Comparison of ENCODE assay signal across 24 cellular contexts in the genomic region with DNA sequence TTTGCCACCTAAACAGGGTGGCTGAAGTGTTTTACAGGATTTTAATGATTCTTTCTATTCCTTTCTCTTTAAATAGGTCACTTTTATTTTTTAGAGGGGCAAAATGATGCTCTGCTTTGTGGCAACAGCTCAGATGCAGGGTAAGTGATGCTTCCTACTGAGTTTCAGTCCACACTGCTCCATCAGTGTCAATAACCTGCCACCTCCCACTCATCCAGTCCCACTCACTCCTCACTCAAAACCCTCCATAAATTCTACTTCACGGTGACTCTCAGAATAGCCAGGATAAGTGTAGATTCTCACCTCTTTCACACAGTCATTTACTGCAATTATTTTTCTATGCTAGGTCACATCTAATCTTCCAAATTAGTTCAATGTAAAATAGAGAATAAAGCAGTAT.
"Had no signal": no experiment of that assay in that cellular context is flagged by ENCODE, and none has a peak within 500 bp of the region (broad histone marks: within the 10 kb centered on the region; RNA-seq: fewer than 3 reads in every experiment).

No MANE protein-coding gene starts in this region.

- H3K27me3 ChIP-seq: colonic mucosa, dorsolateral prefrontal cortex, esophagus muscularis mucosa, esophagus squamous epithelium, foreskin keratinocyte, gastrocnemius medialis, gastroesophageal sphincter, heart left ventricle, heart right ventricle had no signal

- H3K4me1 ChIP-seq: colonic mucosa, esophagus muscularis mucosa, esophagus squamous epithelium, foreskin keratinocyte, gastrocnemius medialis, gastroesophageal sphincter, heart left ventricle, heart right ventricle had no signal

- H3K9me3 Mint-ChIP-seq: dendritic cell treated with granulocyte-macrophage colony-stimulating factor and Interleukin-4, amounts not matched to agents 40 ng/mL and 50 ng/mL, for 4 days; effector memory CD8-positive, alpha-beta T cell; endodermal cell had no signal

- H3K27me3 Mint-ChIP-seq: dendritic cell treated with granulocyte-macrophage colony-stimulating factor and Interleukin-4, amounts not matched to agents 40 ng/mL and 50 ng/mL, for 4 days had no signal

- H3K4me3 ChIP-seq: colonic mucosa, coronary artery, dorsolateral prefrontal cortex, esophagus muscularis mucosa, esophagus squamous epithelium, gastrocnemius medialis, gastroesophageal sphincter, heart left ventricle, heart right ventricle had no signal

- H3K36me3 ChIP-seq: colonic mucosa, esophagus muscularis mucosa, esophagus squamous epithelium, gastrocnemius medialis, gastroesophageal sphincter, heart left ventricle, heart right ventricle had no signal

- DNase-seq: colonic mucosa; cortex of kidney; dermis blood vessel endothelial cell; dorsolateral prefrontal cortex; effector CD4-positive, alpha-beta T cell; effector CD8-positive, alpha-beta T cell; effector memory CD4-positive, alpha-beta T cell; effector memory CD8-positive, alpha-beta T cell; endodermal cell; erythroblast; esophagus squamous epithelium; foreskin fibroblast; foreskin keratinocyte; foreskin melanocyte; gastrocnemius medialis; glutamatergic neuron; heart left ventricle; heart right ventricle had no signal

- H3K4me3 Mint-ChIP-seq: dendritic cell treated with granulocyte-macrophage colony-stimulating factor and Interleukin-4, amounts not matched to agents 40 ng/mL and 50 ng/mL, for 4 days; effector memory CD8-positive, alpha-beta T cell; endodermal cell had no signal

- ATAC-seq: effector memory CD8-positive, alpha-beta T cell; esophagus mucosa; foreskin keratinocyte; gastrocnemius medialis; gastroesophageal sphincter; heart left ventricle; heart right ventricle had no signal

- H3K27ac Mint-ChIP-seq: dendritic cell treated with granulocyte-macrophage colony-stimulating factor and Interleukin-4, amounts not matched to agents 40 ng/mL and 50 ng/mL, for 4 days; effector memory CD8-positive, alpha-beta T cell; endodermal cell had no signal

- H3K27ac ChIP-seq: colonic mucosa, coronary artery, dorsolateral prefrontal cortex, epithelial cell of prostate, esophagus muscularis mucosa, esophagus squamous epithelium, foreskin keratinocyte, gastrocnemius medialis, gastroesophageal sphincter, heart left ventricle, heart right ventricle had no signal

- H3K9me3 ChIP-seq: colonic mucosa, esophagus muscularis mucosa, esophagus squamous epithelium, gastrocnemius medialis, gastroesophageal sphincter, heart left ventricle, heart right ventricle had no signal
